9 cellular contexts compared by ENCODE assay signal in genomic region chr3:43162573-43163084, GRCh38. TPM values are rescaled to one million over a fixed set of nuclear protein-coding genes. Genes with fewer than 3 reads are reported as not detected.
DNase-seq lines count a peak whose midpoint lies in the region; ATAC-seq and TF ChIP-seq lines count a peak whose summit lies in the region.
"Had no signal": no experiment of that assay in that cellular context is flagged by ENCODE, and none has a peak within 500 bp of the region (broad histone marks: within the 10 kb centered on the region; RNA-seq: fewer than 3 reads in every experiment).

No MANE protein-coding gene starts in this region.

- no peak for ATAC-seq in HG03571 (IDR thresholded peaks at IDR 0.05; ENCODE audit: unreplicated experiment)

- H3K4me3 ChIP-seq in GM12865 (ENCODE audit: low read depth, low read length), result no peak overlapping the region

- no peak for TF ChIP-seq CTCF in GM12865 (IDR thresholded peaks at IDR 0.05; ENCODE audit: insufficient read depth, low read depth, low read length, missing control alignments)
- TF ChIP-seq CTCF in osteocyte (IDR thresholded peaks at IDR 0.05), result no peak

- peak overlapping the region; percentile 81 for H3K27ac Mint-ChIP-seq in osteocyte (ENCODE audit: unreplicated experiment)

- H3K27me3 Mint-ChIP-seq in osteocyte (ENCODE audit: unreplicated experiment), result no peaks in the 10 kb centered on the region

- DNase-seq in GM12865 (ENCODE audit: low read depth) (peak; percentile 34), dermis blood vessel endothelial cell (peak; percentile 28), osteocyte (ENCODE audit: extremely low spot score, unreplicated experiment) (no peak), posterior vena cava (ENCODE audit: low spot score) (no peak), NCI-H2227 (lab: John Stamatoyannopoulos, UW; ENCODE audit: unreplicated experiment) (no peak), A172 (ENCODE audit: low spot score) (no peak)
- peak; percentile 29 to 30 for DNase-seq in activated CD4-positive, alpha-beta T cell treated with anti-CD3 and anti-CD28 coated beads, Interleukin-2, amount 50 U/mL, for 4 hours
- DNase-seq: NCI-H1694 had no signal

- intact Hi-C loops in posterior vena cava (cut with DNase I), result loop anchor here (5.0 kb wide), 2 partner anchors 205 to 340 kb away; no protein-coding TSS in a partner anchor

- peaks cover 14% of the 10 kb centered on the region for H3K4me1 Mint-ChIP-seq in osteocyte (ENCODE audit: unreplicated experiment)

- peaks cover 6% of the 10 kb centered on the region for H3K36me3 Mint-ChIP-seq in osteocyte (ENCODE audit: unreplicated experiment)

- H3K4me3 Mint-ChIP-seq in osteocyte (ENCODE audit: unreplicated experiment), result no peak overlapping the region

- peaks cover 14% of the 10 kb centered on the region for H3K9me3 Mint-ChIP-seq in osteocyte (ENCODE audit: unreplicated experiment)

RNA-seq across cellular contexts. Expression of gene POMGNT2, which starts 56.8 kb away (rescaled TPM):
- total RNA-seq in dermis blood vessel endothelial cell (3.2 and 7.5 TPM in 2 replicates), osteocyte (16.1 and 18.5 TPM in 2 replicates), posterior vena cava (10 to 100 TPM; 18.7 to 23.1 TPM)
- total RNA-seq in A172 (2014; rRNA removed; shearing (Covaris generic)), result 20.2 and 25.7 TPM in 2 replicates

Comparison
In these comparisons a context has a peak if more than half of its experiments do, and no peak if none do; other contexts are left out.
1. DNase-seq: peak in GM12865 (single experiment), activated CD4-positive, alpha-beta T cell treated with anti-CD3 and anti-CD28 coated beads, Interleukin-2, amount 50 U/mL, for 4 hours (2 of 2) and dermis blood vessel endothelial cell (single experiment); none in osteocyte (single experiment), posterior vena cava (single experiment), NCI-H2227 (single experiment) and A172 (single experiment).